15 cellular contexts compared by ENCODE assay signal in the genomic region with DNA sequence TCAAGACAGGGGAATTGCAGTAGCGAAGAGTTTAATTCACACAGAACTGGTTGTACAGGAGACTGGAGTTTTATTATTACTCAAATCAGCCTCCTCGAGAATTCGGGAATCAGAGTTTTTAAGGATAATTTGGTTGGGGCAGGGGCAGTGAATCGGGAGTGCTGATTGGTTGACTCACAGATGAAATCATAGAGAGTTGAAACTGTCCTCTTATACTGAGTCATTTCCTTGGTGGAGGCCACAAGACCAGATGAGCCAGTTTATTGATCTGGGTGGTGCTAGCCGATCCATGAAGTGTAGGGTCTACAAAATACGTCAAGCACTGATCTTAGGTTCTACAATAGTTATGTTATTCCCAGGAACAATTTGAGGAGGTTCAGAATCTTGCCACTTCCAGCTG. TPM values are rescaled to one million over a fixed set of nuclear protein-coding genes. Genes with fewer than 3 reads are reported as not detected.
A peak's percentile ranks its signal among the peaks of the same experiment; 100 is the strongest.
DNase-seq lines count a peak whose midpoint lies in the region; ATAC-seq and TF ChIP-seq lines count a peak whose summit lies in the region.
"Had no signal": no experiment of that assay in that cellular context is flagged by ENCODE, and none has a peak within 500 bp of the region (broad histone marks: within the 10 kb centered on the region; RNA-seq: fewer than 3 reads in every experiment).

No MANE protein-coding gene starts in this region.

- H3K9me3 Mint-ChIP-seq in activated T-helper 1 cell treated with anti-CD3 and anti-CD28 coated beads, Interleukin-12 subunit alpha, Interleukin-12 subunit beta, Interleukin-2, Interleukin-4 antibody, amounts not matched to agents 30 ng/mL and 10 ng/mL and 1 ng/mL, durations not matched to agents 14 hours and 24 hours and 36 hours = no peaks in the 10 kb centered on the region
- H3K9me3 Mint-ChIP-seq: activated naive CD4-positive, alpha-beta T cell treated with anti-CD3 and anti-CD28 coated beads, Interleukin-2, amount 50 U/mL, for 24 hours had no signal

- H3K27me3 Mint-ChIP-seq in activated T-helper 1 cell treated with anti-CD3 and anti-CD28 coated beads, Interleukin-12 subunit alpha, Interleukin-12 subunit beta, Interleukin-2, Interleukin-4 antibody, amounts not matched to agents 30 ng/mL and 10 ng/mL and 1 ng/mL, durations not matched to agents 14 hours and 24 hours and 36 hours (ENCODE audit: insufficient read depth) = peaks cover 6% of the 10 kb centered on the region

- peak overlapping the region; percentile 71 for H3K27ac Mint-ChIP-seq in activated T-helper 1 cell treated with anti-CD3 and anti-CD28 coated beads, Interleukin-12 subunit alpha, Interleukin-12 subunit beta, Interleukin-2, Interleukin-4 antibody, amounts not matched to agents 30 ng/mL and 10 ng/mL and 1 ng/mL, durations not matched to agents 14 hours and 24 hours and 36 hours
- H3K27ac Mint-ChIP-seq: activated naive CD4-positive, alpha-beta T cell treated with anti-CD3 and anti-CD28 coated beads, Interleukin-2, amount 50 U/mL, for 24 hours had no signal

- CTCF ChIA-PET in GM10248 (lab: Yijun Ruan, JAX) = interaction anchor here (1.8 kb wide), 1 partner anchor 24 kb away, joined by 5 read pairs; a partner anchor contains a TSS

- H3K4me1 Mint-ChIP-seq in activated T-helper 1 cell treated with anti-CD3 and anti-CD28 coated beads, Interleukin-12 subunit alpha, Interleukin-12 subunit beta, Interleukin-2, Interleukin-4 antibody, amounts not matched to agents 30 ng/mL and 10 ng/mL and 1 ng/mL, durations not matched to agents 14 hours and 24 hours and 36 hours (ENCODE audit: low read depth) = peaks cover 29% of the 10 kb centered on the region

- intact Hi-C loops in activated T-helper 1 cell treated with anti-CD3 and anti-CD28 coated beads, Interleukin-12 subunit alpha, Interleukin-12 subunit beta, Interleukin-2, Interleukin-4 antibody, amounts not matched to agents 30 ng/mL and 10 ng/mL and 1 ng/mL, durations not matched to agents 14 hours and 24 hours and 36 hours (cut with micrococcal nuclease) = no loop called here

- ATAC-seq in HG02938 (IDR thresholded peaks at IDR 0.05; ENCODE audit: unreplicated experiment) = peak; percentile 37
- ATAC-seq: gastrocnemius medialis, left cardiac atrium, Right ventricle myocardium inferior had no signal

- peaks cover 2% of the 10 kb centered on the region for H3K36me3 Mint-ChIP-seq in activated T-helper 1 cell treated with anti-CD3 and anti-CD28 coated beads, Interleukin-12 subunit alpha, Interleukin-12 subunit beta, Interleukin-2, Interleukin-4 antibody, amounts not matched to agents 30 ng/mL and 10 ng/mL and 1 ng/mL, durations not matched to agents 14 hours and 24 hours and 36 hours (ENCODE audit: low read depth)
- H3K36me3 Mint-ChIP-seq: activated naive CD4-positive, alpha-beta T cell treated with anti-CD3 and anti-CD28 coated beads, Interleukin-2, amount 50 U/mL, for 24 hours had no signal

- POLR2A ChIA-PET in GM10248 (lab: Yijun Ruan, JAX) = no interaction called here

- TF ChIP-seq CTCF in GM10248 (IDR thresholded peaks at IDR 0.05; ENCODE audit: control extremely low read depth, extremely low read depth, low read depth, missing control alignments) = no peak

- DNase-seq in stimulated activated CD4-positive, alpha-beta T cell treated with anti-CD3 and anti-CD28 coated beads, Interleukin-4, amount 100 ng/mL, for 24 hours = peak; percentile 11
- no peak for DNase-seq in stimulated activated CD4-positive, alpha-beta T cell treated with anti-CD3 and anti-CD28 coated beads, Interleukin-2, amount 100 ng/mL, for 24 hours
- DNase-seq in activated T-helper 1 cell treated with anti-CD3 and anti-CD28 coated beads, Interleukin-12 subunit alpha, Interleukin-12 subunit beta, Interleukin-2, Interleukin-4 antibody, amounts not matched to agents 30 ng/mL and 10 ng/mL and 1 ng/mL, durations not matched to agents 14 hours and 24 hours and 36 hours (ENCODE audit: low spot score) = no peak
- no peak for DNase-seq in GM10248 (ENCODE audit: extremely low spot score)
- no peak for DNase-seq in NCI-H510A (lab: John Stamatoyannopoulos, UW)
- no peak for DNase-seq in LoVo (ENCODE audit: low spot score)
- no peak for DNase-seq in activated effector memory CD4-positive, alpha-beta T cell treated with anti-CD3 and anti-CD28 coated beads, Interleukin-2, amount 50 U/mL, for 16 hours
- DNase-seq: colonic mucosa, gastrocnemius medialis, left cardiac atrium, NCI-H1092, NCI-H510A treated with DMSO at 0.1 percent for 48 hours had no signal

- peak overlapping the region; percentile 15 for H3K4me3 Mint-ChIP-seq in activated T-helper 1 cell treated with anti-CD3 and anti-CD28 coated beads, Interleukin-12 subunit alpha, Interleukin-12 subunit beta, Interleukin-2, Interleukin-4 antibody, amounts not matched to agents 30 ng/mL and 10 ng/mL and 1 ng/mL, durations not matched to agents 14 hours and 24 hours and 36 hours
- H3K4me3 Mint-ChIP-seq: activated naive CD4-positive, alpha-beta T cell treated with anti-CD3 and anti-CD28 coated beads, Interleukin-2, amount 50 U/mL, for 24 hours had no signal

RNA-seq across cellular contexts. Expression of a gene that starts 5.3 kb away (rescaled TPM):
- 50.1 and 50.6 TPM in 2 replicates for total RNA-seq in activated T-helper 1 cell treated with anti-CD3 and anti-CD28 coated beads, Interleukin-12 subunit alpha, Interleukin-12 subunit beta, Interleukin-2, Interleukin-4 antibody, amounts not matched to agents 30 ng/mL and 10 ng/mL and 1 ng/mL, durations not matched to agents 14 hours and 24 hours and 36 hours

RNA-seq across cellular contexts. Expression of a gene that starts 23.9 kb away (rescaled TPM):
- 43.2 and 44.4 TPM in 2 replicates for total RNA-seq in activated T-helper 1 cell treated with anti-CD3 and anti-CD28 coated beads, Interleukin-12 subunit alpha, Interleukin-12 subunit beta, Interleukin-2, Interleukin-4 antibody, amounts not matched to agents 30 ng/mL and 10 ng/mL and 1 ng/mL, durations not matched to agents 14 hours and 24 hours and 36 hours
